1 cellular context compared by ENCODE assay signal in the genomic region with DNA sequence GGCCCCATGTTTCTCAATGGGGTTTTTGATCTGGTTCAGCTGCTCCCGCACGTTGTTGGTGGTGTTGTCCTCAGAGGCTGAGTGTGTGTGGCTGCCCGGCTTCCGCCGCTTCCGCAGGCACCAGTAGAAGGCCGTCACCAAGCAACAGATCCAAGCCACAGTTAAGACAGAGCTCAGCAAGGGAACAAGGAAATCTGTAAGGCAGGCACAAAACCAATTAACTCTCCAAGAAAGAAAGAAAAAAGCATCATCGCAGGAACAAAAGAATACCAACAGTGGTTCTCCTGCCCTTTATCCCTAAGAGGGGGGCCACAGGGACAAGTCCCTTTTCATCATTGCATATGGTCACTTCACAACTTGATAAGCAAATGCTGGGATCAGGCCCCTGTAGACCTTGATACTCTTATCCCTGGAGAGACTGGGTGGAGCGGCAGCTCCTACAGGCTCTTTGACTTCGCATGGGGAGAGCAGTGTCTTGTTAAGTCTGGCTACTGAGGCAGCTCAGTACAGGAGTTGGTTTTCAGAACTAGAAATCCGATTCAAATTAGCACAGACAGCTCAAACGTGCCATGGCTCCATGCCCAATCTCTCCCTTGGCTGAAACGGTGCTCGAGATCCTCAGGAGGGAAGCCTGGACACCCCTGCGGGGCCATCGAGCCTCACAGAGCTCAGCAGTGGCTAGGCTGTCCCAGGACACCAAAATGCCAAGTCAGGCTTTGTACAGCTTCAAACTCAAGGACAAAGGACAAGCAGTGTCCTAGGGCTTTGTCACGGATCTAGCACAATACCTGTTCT.
TF ChIP-seq lines count a peak whose summit lies in the region.

No MANE protein-coding gene starts in this region.

TF ChIP-seq in HepG2, 621 proteins besides CTCF, POLR2A, EP300 and RAD21 (continued from another document):
- TF ChIP-seq, protein P1, sequence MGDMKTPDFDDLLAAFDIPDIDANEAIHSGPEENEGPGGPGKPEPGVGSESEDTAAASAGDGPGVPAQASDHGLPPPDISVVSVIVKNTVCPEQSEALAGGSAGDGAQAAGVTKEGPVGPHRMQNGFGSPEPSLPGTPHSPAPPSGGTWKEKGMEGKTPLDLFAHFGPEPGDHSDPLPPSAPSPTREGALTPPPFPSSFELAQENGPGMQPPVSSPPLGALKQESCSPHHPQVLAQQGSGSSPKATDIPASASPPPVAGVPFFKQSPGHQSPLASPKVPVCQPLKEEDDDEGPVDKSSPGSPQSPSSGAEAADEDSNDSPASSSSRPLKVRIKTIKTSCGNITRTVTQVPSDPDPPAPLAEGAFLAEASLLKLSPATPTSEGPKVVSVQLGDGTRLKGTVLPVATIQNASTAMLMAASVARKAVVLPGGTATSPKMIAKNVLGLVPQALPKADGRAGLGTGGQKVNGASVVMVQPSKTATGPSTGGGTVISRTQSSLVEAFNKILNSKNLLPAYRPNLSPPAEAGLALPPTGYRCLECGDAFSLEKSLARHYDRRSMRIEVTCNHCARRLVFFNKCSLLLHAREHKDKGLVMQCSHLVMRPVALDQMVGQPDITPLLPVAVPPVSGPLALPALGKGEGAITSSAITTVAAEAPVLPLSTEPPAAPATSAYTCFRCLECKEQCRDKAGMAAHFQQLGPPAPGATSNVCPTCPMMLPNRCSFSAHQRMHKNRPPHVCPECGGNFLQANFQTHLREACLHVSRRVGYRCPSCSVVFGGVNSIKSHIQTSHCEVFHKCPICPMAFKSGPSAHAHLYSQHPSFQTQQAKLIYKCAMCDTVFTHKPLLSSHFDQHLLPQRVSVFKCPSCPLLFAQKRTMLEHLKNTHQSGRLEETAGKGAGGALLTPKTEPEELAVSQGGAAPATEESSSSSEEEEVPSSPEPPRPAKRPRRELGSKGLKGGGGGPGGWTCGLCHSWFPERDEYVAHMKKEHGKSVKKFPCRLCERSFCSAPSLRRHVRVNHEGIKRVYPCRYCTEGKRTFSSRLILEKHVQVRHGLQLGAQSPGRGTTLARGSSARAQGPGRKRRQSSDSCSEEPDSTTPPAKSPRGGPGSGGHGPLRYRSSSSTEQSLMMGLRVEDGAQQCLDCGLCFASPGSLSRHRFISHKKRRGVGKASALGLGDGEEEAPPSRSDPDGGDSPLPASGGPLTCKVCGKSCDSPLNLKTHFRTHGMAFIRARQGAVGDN (CRISPR knock-in tag; IDR thresholded peaks at IDR 0.05) = 0 out of 2 replicates have a peak, but pooled peaks have one; percentile 12
- TF ChIP-seq ZNF207 (IDR thresholded peaks at IDR 0.05; ENCODE audit: borderline replicate concordance) = no peak
- no peak for TF ChIP-seq ZFP36L1 (CRISPR knock-in tag; IDR thresholded peaks at IDR 0.05)
- TF ChIP-seq AGO2 (optimal IDR thresholded peaks at IDR 0.05; ENCODE audit: low read depth, low read length) = peak; percentile 44
- TF ChIP-seq MAFK (conservative IDR thresholded peaks at IDR 0.05 in 1 of 2, IDR thresholded peaks at IDR 0.05 in 1 of 2; ENCODE audit: low read length in 2 of 2) = peak in 1 of 2 experiments; percentile 29; a peak in 1 of 4 replicates
